In genomic region chr16:19636436-19637267, GRCh38 we compare ENCODE assay signal across 21 cellular contexts.
"Had no signal": no experiment of that assay in that cellular context is flagged by ENCODE, and none has a peak within 500 bp of the region (broad histone marks: within the 10 kb centered on the region; RNA-seq: fewer than 3 reads in every experiment).

No MANE protein-coding gene starts in this region.

- H3K36me3 ChIP-seq: uterus had no signal

- FAIRE-seq: frontal cortex, TTC549 had no signal

- H3K9me3 Mint-ChIP-seq: activated naive CD4-positive, alpha-beta T cell treated with anti-CD3 and anti-CD28 coated beads, Interleukin-2, amount 10 ng/mL, durations not matched to agents 7 days and 5 days; activated T-cell treated with anti-CD3 and anti-CD28 coated beads, Interleukin-2, amount 50 U/mL, for 24 hours; effector memory CD8-positive, alpha-beta T cell; nephron progenitor cell; stimulated activated effector memory CD8-positive, alpha-beta T cell treated with anti-CD3 and anti-CD28 coated beads, Interleukin-12 subunit alpha, Interleukin-12 subunit beta, amount 100 ng/mL, for 72 hours; T-helper 2 cell treated with Interferon-gamma antibody and Interleukin-4, amounts not matched to agents 5 μg/mL and 100 μg/mL, for 36 hours; WTC11 had no signal

- H3K4me1 Mint-ChIP-seq: nephron progenitor cell, WTC11 had no signal

- H3K4me3 ChIP-seq: adrenal gland, cardiac muscle cell, left lung, stomach, uterus had no signal

- H3K4me1 ChIP-seq: adrenal gland, left lung, uterus had no signal

- H3K9me3 ChIP-seq: adrenal gland, left lung, stomach, uterus had no signal

- H3K27me3 Mint-ChIP-seq: activated naive CD4-positive, alpha-beta T cell treated with anti-CD3 and anti-CD28 coated beads, Interleukin-2, amount 10 ng/mL, durations not matched to agents 7 days and 5 days; activated T-cell treated with anti-CD3 and anti-CD28 coated beads, Interleukin-2, amount 50 U/mL, for 24 hours; effector memory CD8-positive, alpha-beta T cell had no signal

- H3K27me3 ChIP-seq: adrenal gland, cardiac muscle cell, left lung, stomach, uterus had no signal

- ATAC-seq: activated CD8-positive, alpha-beta T cell treated with anti-CD3 and anti-CD28 coated beads, Interleukin-2, amount 10 ng/mL, durations not matched to agents 7 days and 5 days; effector memory CD8-positive, alpha-beta T cell; left lung; stimulated activated effector memory CD8-positive, alpha-beta T cell treated with anti-CD3 and anti-CD28 coated beads, Interleukin-12 subunit alpha, Interleukin-12 subunit beta, amount 100 ng/mL, for 72 hours; WTC11 had no signal

- H3K4me3 Mint-ChIP-seq: activated CD8-positive, alpha-beta T cell treated with anti-CD3 and anti-CD28 coated beads, Interleukin-2, amount 10 ng/mL, durations not matched to agents 7 days and 5 days; activated naive CD4-positive, alpha-beta T cell treated with anti-CD3 and anti-CD28 coated beads, Interleukin-2, amount 10 ng/mL, durations not matched to agents 7 days and 5 days; activated T-cell treated with anti-CD3 and anti-CD28 coated beads, Interleukin-2, amount 50 U/mL, for 24 hours; effector memory CD8-positive, alpha-beta T cell; nephron progenitor cell; stimulated activated effector memory CD8-positive, alpha-beta T cell treated with anti-CD3 and anti-CD28 coated beads, Interleukin-12 subunit alpha, Interleukin-12 subunit beta, amount 100 ng/mL, for 72 hours; T-helper 2 cell treated with Interferon-gamma antibody and Interleukin-4, amounts not matched to agents 5 μg/mL and 100 μg/mL, for 36 hours; WTC11 had no signal

- H3K27ac Mint-ChIP-seq: activated CD8-positive, alpha-beta T cell treated with anti-CD3 and anti-CD28 coated beads, Interleukin-2, amount 10 ng/mL, durations not matched to agents 7 days and 5 days; activated naive CD4-positive, alpha-beta T cell treated with anti-CD3 and anti-CD28 coated beads, Interleukin-2, amount 10 ng/mL, durations not matched to agents 7 days and 5 days; activated T-cell treated with anti-CD3 and anti-CD28 coated beads, Interleukin-2, amount 50 U/mL, for 24 hours; effector memory CD8-positive, alpha-beta T cell; nephron progenitor cell; stimulated activated effector memory CD8-positive, alpha-beta T cell treated with anti-CD3 and anti-CD28 coated beads, Interleukin-12 subunit alpha, Interleukin-12 subunit beta, amount 100 ng/mL, for 72 hours; T-helper 2 cell treated with Interferon-gamma antibody and Interleukin-4, amounts not matched to agents 5 μg/mL and 100 μg/mL, for 36 hours; WTC11 had no signal

- H3K27ac ChIP-seq: cardiac muscle cell, left lung, uterus had no signal

- DNase-seq: activated CD4-positive, alpha-beta T cell treated with anti-CD3 and anti-CD28 coated beads for 4 hours; activated CD8-positive, alpha-beta T cell treated with anti-CD3 and anti-CD28 coated beads, Interleukin-2, amount 10 ng/mL, durations not matched to agents 7 days and 5 days; activated naive CD4-positive, alpha-beta T cell treated with anti-CD3 and anti-CD28 coated beads, Interleukin-2, amount 10 ng/mL, durations not matched to agents 7 days and 5 days; activated T-cell treated with anti-CD3 and anti-CD28 coated beads, Interleukin-2, amount 50 U/mL, for 24 hours; adrenal gland; dermis blood vessel endothelial cell; effector memory CD8-positive, alpha-beta T cell; head of caudate nucleus; left lung; mammary epithelial cell; nephron progenitor cell; occipital lobe; stimulated activated CD4-positive, alpha-beta T cell treated with anti-CD3 and anti-CD28 coated beads, Interleukin-4, amount 100 ng/mL, for 24 hours; stomach; uterus had no signal
